Comparison of ENCODE assay signal across 14 cellular contexts in genomic region chr6:108651287-108651686, GRCh38.
DNase-seq lines count a peak whose midpoint lies in the region; ATAC-seq and TF ChIP-seq lines count a peak whose summit lies in the region.
"Had no signal": no experiment of that assay in that cellular context is flagged by ENCODE, and none has a peak within 500 bp of the region (broad histone marks: within the 10 kb centered on the region; RNA-seq: fewer than 3 reads in every experiment).

No MANE protein-coding gene starts in this region.

- H4K20me1 ChIP-seq in H9 (ENCODE audit: control insufficient read depth, insufficient read depth, insufficient read length), result no peaks in the 10 kb centered on the region

- H4K8ac ChIP-seq in H9 (replicated peaks; ENCODE audit: insufficient read length, low read depth, low read length), result no peak overlapping the region

- H2BK5ac ChIP-seq in H9 (ENCODE audit: insufficient read length, low read length), result no peak overlapping the region

- no peak overlapping the region for H4K5ac ChIP-seq in H9 (ENCODE audit: insufficient read length, low read depth, low read length)

- H3K23me2 ChIP-seq in H9 (ENCODE audit: insufficient read length, low read depth, low read length, poor library complexity, severe bottlenecking), result no peaks in the 10 kb centered on the region

- intact Hi-C loops in heart left ventricle (cut with DNase I) (loop anchor here in 6 of 10 donors (5.0 to 10.0 kb wide), 3 partner anchors 84 to 89 kb away; partner anchors contain the start of gene FOXO3 (in 5 of the 6)), left cardiac atrium (cut with DNase I) (loop anchor here (5.0 to 10.0 kb wide), 3 partner anchors 54 to 89 kb away; partner anchors contain the start of gene FOXO3 (in 2 of the 2)), colonic mucosa (cut with DNase I) (no loop called here), transverse colon (cut with DNase I; ENCODE audit: low total_unique reads) (loop anchor here (10.0 kb wide), 1 partner anchor 56 kb away; no protein-coding TSS in a partner anchor)

- H4K91ac ChIP-seq in H9 (ENCODE audit: insufficient read length, low read depth, low read length), result no peak overlapping the region

- no peak overlapping the region for H3K14ac ChIP-seq in H9 (ENCODE audit: insufficient read depth, low read length)

- no peaks in the 10 kb centered on the region for H3K27me3 ChIP-seq in heart left ventricle
- no peaks in the 10 kb centered on the region for H3K27me3 ChIP-seq in colonic mucosa
- no peaks in the 10 kb centered on the region for H3K27me3 ChIP-seq in neutrophil
- H3K27me3 ChIP-seq in transverse colon, result no peaks in the 10 kb centered on the region
- no peaks in the 10 kb centered on the region for H3K27me3 ChIP-seq in H9 (ENCODE audit: insufficient read depth, low read length)
- H3K27me3 ChIP-seq: pancreas had no signal

- in situ Hi-C loops in transverse colon (cut with MboI; ENCODE audit: low pct_ligation_motif_present in 1 of 4, low pct_unique_long_range_greater_than_20kb in 1 of 4, low sequenced_read_pairs in 3 of 4), result loop anchor here in 1 of 4 donors (25.0 kb wide), 1 partner anchor 89 kb away; the partner anchor contains the start of gene FOXO3

- TF ChIP-seq EP300 in transverse colon (IDR thresholded peaks at IDR 0.05; ENCODE audit: low read depth), result no peak

- H3K23ac ChIP-seq in H9 (ENCODE audit: insufficient read length, low read depth, low read length), result no peak overlapping the region

- H3K27ac ChIP-seq in heart left ventricle, result peak overlapping the region; percentile 53 to 91 (median 84)
- H3K27ac ChIP-seq in colonic mucosa, result peak overlapping the region; percentile 29
- peak overlapping the region; percentile 81 for H3K27ac ChIP-seq in neutrophil
- peak overlapping the region; percentile 70 to 87 (median 82) for H3K27ac ChIP-seq in transverse colon
- H3K27ac ChIP-seq in H9 (ENCODE audit: insufficient read length, low read depth, low read length), result no peak overlapping the region

- no peak overlapping the region for H3K4me3 ChIP-seq in heart left ventricle
- H3K4me3 ChIP-seq in colonic mucosa, result no peak overlapping the region
- H3K4me3 ChIP-seq in neutrophil (ENCODE audit: low read depth in 1 of 2, low read length in 1 of 2), result peak overlapping the region in 1 of 2 experiments; percentile 41
- H3K4me3 ChIP-seq in transverse colon, result no peak overlapping the region
- H3K4me3 ChIP-seq: pancreas had no signal

- no peak overlapping the region for H3T11ph ChIP-seq in H9 (ENCODE audit: low read length)

- no peak overlapping the region for H3K18ac ChIP-seq in H9 (ENCODE audit: insufficient read length, low read depth, low read length)

- no peak overlapping the region for H2BK12ac ChIP-seq in H9 (ENCODE audit: insufficient read length, low read depth, low read length)

- H3K9me3 ChIP-seq in heart left ventricle, result no peaks in the 10 kb centered on the region
- no peaks in the 10 kb centered on the region for H3K9me3 ChIP-seq in colonic mucosa
- H3K9me3 ChIP-seq in neutrophil, result no peaks in the 10 kb centered on the region
- no peaks in the 10 kb centered on the region for H3K9me3 ChIP-seq in transverse colon
- no peaks in the 10 kb centered on the region for H3K9me3 ChIP-seq in H9 (ENCODE audit: control insufficient read depth, low read depth, low read length)
- H3K9me3 ChIP-seq: pancreas had no signal

- H3K4me3 Mint-ChIP-seq in H9, result no peak overlapping the region
- H3K4me3 Mint-ChIP-seq: activated naive CD8-positive, alpha-beta T cell treated with anti-CD3 and anti-CD28 coated beads for 36 hours had no signal

- WGBS in heart left ventricle, 4 donors, result 46 to 54% (median 47%) methylated on average over 3 of the region's 3 CpGs
- WGBS in transverse colon (ENCODE audit: low coverage in 1 of 2), 2 donors, result 53 to 61% methylated on average over 2 to 3 of the region's 3 CpGs
- no CpG with 5 or more reads among the region's 3 CpGs for WGBS in H9 (ENCODE audit: extremely low coverage, insufficient read length, low lambda C conversion rate)

- ATAC-seq in heart left ventricle, result no peak
- no peak for ATAC-seq in left cardiac atrium
- ATAC-seq in GM21786 (IDR thresholded peaks at IDR 0.05; ENCODE audit: unreplicated experiment), result no peak

- TF ChIP-seq CTCF in heart left ventricle (IDR thresholded peaks at IDR 0.05), result no peak
- no peak for TF ChIP-seq CTCF in colonic mucosa (IDR thresholded peaks at IDR 0.05)
- no peak for TF ChIP-seq CTCF in neutrophil (IDR thresholded peaks at IDR 0.05)
- no peak for TF ChIP-seq CTCF in transverse colon (IDR thresholded peaks at IDR 0.05)
- TF ChIP-seq CTCF in H9 (conservative IDR thresholded peaks at IDR 0.05), result no peak

- peaks cover 31 to 100% (median 92%) of the 10 kb centered on the region in 12 donors for H3K4me1 ChIP-seq in heart left ventricle
- H3K4me1 ChIP-seq in colonic mucosa, result peaks cover under 1% of the 10 kb centered on the region
- peaks cover 81 to 89% of the 10 kb centered on the region in 2 experiments for H3K4me1 ChIP-seq in neutrophil (ENCODE audit: control insufficient read depth in 1 of 2, insufficient read depth in 1 of 2, low read depth in 1 of 2, low read length in 1 of 2)
- H3K4me1 ChIP-seq in transverse colon, result peaks cover 41 to 70% (median 59%) of the 10 kb centered on the region in 4 donors
- H3K4me1 ChIP-seq in H9 (ENCODE audit: insufficient read depth, low read length), result no peaks in the 10 kb centered on the region; the same call in 1 of the 2 replicates

- TF ChIP-seq POLR2A in heart left ventricle (IDR thresholded peaks at IDR 0.05) (no peak), transverse colon (IDR thresholded peaks at IDR 0.05) (no peak)

- H3K4ac ChIP-seq in H9 (ENCODE audit: low read depth, low read length), result no peak overlapping the region

- no peak overlapping the region for H3K4me2 ChIP-seq in H9 (ENCODE audit: insufficient read depth, insufficient read length, low read length)

- H3K27ac Mint-ChIP-seq in H9, result no peak overlapping the region
- H3K27ac Mint-ChIP-seq: activated naive CD8-positive, alpha-beta T cell treated with anti-CD3 and anti-CD28 coated beads for 36 hours had no signal

- no peak overlapping the region for H2BK120ac ChIP-seq in H9 (ENCODE audit: low read depth, low read length, poor library complexity, severe bottlenecking)

- no peak for DNase-seq in heart left ventricle
- DNase-seq in left cardiac atrium, result no peak
- DNase-seq in colonic mucosa, result no peak
- DNase-seq in transverse colon, result no peak
- no peak for DNase-seq in stimulated activated CD4-positive, alpha-beta T cell treated with anti-CD3 and anti-CD28 coated beads, Interleukin-15, amount 100 ng/mL, for 24 hours
- no peak for DNase-seq in H9
- DNase-seq: 8988T; activated naive CD8-positive, alpha-beta T cell treated with anti-CD3 and anti-CD28 coated beads for 36 hours; DMS 273 treated with DMSO at 0.1 percent for 48 hours; H7; substantia nigra had no signal

- no peak overlapping the region for H2AFZ ChIP-seq in H9 (ENCODE audit: low read length)

- H2BK15ac ChIP-seq in H9 (ENCODE audit: low read depth, low read length), result no peak overlapping the region

- no peaks in the 10 kb centered on the region; a peak in 1 of 7 replicates for H3K36me3 Mint-ChIP-seq in H9 (ENCODE audit: insufficient read depth in 1 of 3, low read depth in 3 of 3)

- no peaks in the 10 kb centered on the region for H3K79me1 ChIP-seq in H9 (ENCODE audit: insufficient read depth, low read depth, low read length, poor library complexity, severe bottlenecking)

- H3K9ac ChIP-seq in colonic mucosa (ENCODE audit: low read depth in 2 of 2, low read length in 2 of 2) (no peak overlapping the region), H9 (ENCODE audit: extremely low read depth, insufficient read length, low read length) (no peak overlapping the region)

- H2AK5ac ChIP-seq in H9 (ENCODE audit: insufficient read length, low read length), result no peak overlapping the region

- H3K36me3 ChIP-seq in heart left ventricle (peaks cover 0 to 4% (median 0%) of the 10 kb centered on the region in 9 donors), colonic mucosa (no peaks in the 10 kb centered on the region), neutrophil (no peaks in the 10 kb centered on the region), transverse colon (no peaks in the 10 kb centered on the region)

- H3K4me1 Mint-ChIP-seq in H9, result peaks cover 32 to 34% of the 10 kb centered on the region in 2 experiments

- no peak overlapping the region for H3K56ac ChIP-seq in H9 (ENCODE audit: insufficient read length, low read depth, low read length)

- H3K27me3 Mint-ChIP-seq in H9 (ENCODE audit: low read depth), result no peaks in the 10 kb centered on the region
- H3K27me3 Mint-ChIP-seq: activated naive CD8-positive, alpha-beta T cell treated with anti-CD3 and anti-CD28 coated beads for 36 hours had no signal

- H3K9me3 Mint-ChIP-seq in H9, result no peaks in the 10 kb centered on the region
- H3K9me3 Mint-ChIP-seq: activated naive CD8-positive, alpha-beta T cell treated with anti-CD3 and anti-CD28 coated beads for 36 hours had no signal

- H3K79me2 ChIP-seq in H9 (ENCODE audit: insufficient read depth, low read length), result peaks cover 2% of the 10 kb centered on the region; the same call in 1 of the 2 replicates

- no peak overlapping the region for H2BK20ac ChIP-seq in H9 (ENCODE audit: low read depth, low read length, poor library complexity, severe bottlenecking)
